16 cellular contexts compared by ENCODE assay signal in the genomic region with DNA sequence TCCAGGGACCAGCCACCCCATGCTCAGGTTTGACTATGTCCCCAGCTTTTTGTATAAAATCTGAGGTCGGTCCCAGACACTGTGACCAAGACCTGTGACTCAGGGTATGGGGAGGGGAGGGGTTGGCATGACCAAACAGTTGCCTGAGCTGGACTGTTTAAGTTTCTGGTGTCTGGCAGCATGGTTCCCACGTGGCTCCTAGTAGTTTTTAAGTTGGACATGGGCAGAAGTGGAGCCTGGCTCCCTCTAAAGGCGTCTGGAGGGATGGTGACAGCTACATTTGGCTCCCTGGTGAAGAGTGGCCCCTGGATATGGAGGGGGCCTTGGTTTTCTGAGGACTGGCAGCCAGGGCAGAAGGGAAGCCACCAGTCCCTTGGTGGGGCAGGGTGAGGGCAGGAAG. TPM values are rescaled to one million over a fixed set of nuclear protein-coding genes. Genes with fewer than 3 reads are reported as not detected.
DNase-seq lines count a peak whose midpoint lies in the region; ATAC-seq and TF ChIP-seq lines count a peak whose summit lies in the region.
"Had no signal": no experiment of that assay in that cellular context is flagged by ENCODE, and none has a peak within 500 bp of the region (broad histone marks: within the 10 kb centered on the region; RNA-seq: fewer than 3 reads in every experiment).

No MANE protein-coding gene starts in this region.

- H3K9ac ChIP-seq in H9 (ENCODE audit: extremely low read depth, insufficient read length, low read length), result no peak overlapping the region

- no peak overlapping the region for H2AFZ ChIP-seq in H9 (ENCODE audit: low read length)

- no peak overlapping the region for H3K18ac ChIP-seq in H9 (ENCODE audit: insufficient read length, low read depth, low read length)

- H3K4me1 Mint-ChIP-seq in H9, result peaks cover 7 to 9% of the 10 kb centered on the region in 2 experiments

- ATAC-seq in esophagus mucosa (peak; percentile 17), HG03571 (IDR thresholded peaks at IDR 0.05; ENCODE audit: unreplicated experiment) (no peak)
- ATAC-seq: left lung had no signal

- no peak overlapping the region for H3K4me2 ChIP-seq in H9 (ENCODE audit: insufficient read depth, insufficient read length, low read length)

- H3K4ac ChIP-seq in H9 (ENCODE audit: low read depth, low read length), result no peak overlapping the region

- H4K20me1 ChIP-seq in H9 (ENCODE audit: control insufficient read depth, insufficient read depth, insufficient read length), result no peaks in the 10 kb centered on the region

- no peak overlapping the region for H4K8ac ChIP-seq in H9 (replicated peaks; ENCODE audit: insufficient read length, low read depth, low read length)

- H3K23ac ChIP-seq in H9 (ENCODE audit: insufficient read length, low read depth, low read length), result no peak overlapping the region

- H3T11ph ChIP-seq in H9 (ENCODE audit: low read length), result no peak overlapping the region

- no peak overlapping the region for H4K5ac ChIP-seq in H9 (ENCODE audit: insufficient read length, low read depth, low read length)

- no peak overlapping the region for H3K14ac ChIP-seq in H9 (ENCODE audit: insufficient read depth, low read length)

- peak; percentile 37 for DNase-seq in AG20443 (ENCODE audit: low spot score)
- no peak for DNase-seq in H9
- DNase-seq in RKO (ENCODE audit: low spot score), result peak; percentile 49
- no peak for DNase-seq in SKM-1 treated with dmso at 0.1 percent for 144 hours (lab: John Stamatoyannopoulos, UW; ENCODE audit: unreplicated experiment)
- no peak for DNase-seq in head of caudate nucleus
- no peak for DNase-seq in hippocampal formation (lab: John Stamatoyannopoulos, UW)
- DNase-seq: activated effector memory CD4-positive, alpha-beta T cell treated with anti-CD3 and anti-CD28 coated beads, Interleukin-2, amount 50 U/mL, for 16 hours; CD4-positive, alpha-beta T cell; foreskin melanocyte; left lung; NCI-H2227 treated with DMSO at 0.1 percent for 48 hours had no signal

- H3K56ac ChIP-seq in H9 (ENCODE audit: insufficient read length, low read depth, low read length), result no peak overlapping the region

- H3K4me3 Mint-ChIP-seq in H9, result peak overlapping the region in 1 of 2 experiments; percentile 51; a peak in 1 of 5 replicates
- H3K4me3 Mint-ChIP-seq: CD4-positive, alpha-beta T cell; stimulated activated naive CD8-positive, alpha-beta T cell treated with anti-CD3 and anti-CD28 coated beads, Interleukin-15, Interleukin-2, amounts not matched to agents 100 ng/mL and 50 ng/mL, for 24 hours had no signal

- no peaks in the 10 kb centered on the region for H3K9me3 ChIP-seq in H9 (ENCODE audit: control insufficient read depth, low read depth, low read length)
- H3K9me3 ChIP-seq: left lung, SJSA1 had no signal

- H3K27ac ChIP-seq in H9 (ENCODE audit: insufficient read length, low read depth, low read length), result no peak overlapping the region
- H3K27ac ChIP-seq: left lung, SJSA1 had no signal

- no peak overlapping the region for H2BK12ac ChIP-seq in H9 (ENCODE audit: insufficient read length, low read depth, low read length)

- H3K27ac Mint-ChIP-seq in H9, result peak overlapping the region in 1 of 3 experiments; percentile 37; a peak in 1 of 7 replicates
- H3K27ac Mint-ChIP-seq: stimulated activated naive CD8-positive, alpha-beta T cell treated with anti-CD3 and anti-CD28 coated beads, Interleukin-15, Interleukin-2, amounts not matched to agents 100 ng/mL and 50 ng/mL, for 24 hours had no signal

- no peak overlapping the region for H2BK5ac ChIP-seq in H9 (ENCODE audit: insufficient read length, low read length)

- H3K36me3 Mint-ChIP-seq in H9 (ENCODE audit: insufficient read depth in 1 of 3, low read depth in 3 of 3), result peaks cover 28 to 51% (median 44%) of the 10 kb centered on the region in 3 experiments

- peak; percentile 24; the same call in 2 of the 3 replicates for TF ChIP-seq CTCF in H9 (conservative IDR thresholded peaks at IDR 0.05)

- H2BK120ac ChIP-seq in H9 (ENCODE audit: low read depth, low read length, poor library complexity, severe bottlenecking), result no peak overlapping the region

- no CpG with 5 or more reads among the region's 3 CpGs for WGBS in H9 (ENCODE audit: extremely low coverage, insufficient read length, low lambda C conversion rate)

- H3K9me3 Mint-ChIP-seq in H9, result no peaks in the 10 kb centered on the region
- H3K9me3 Mint-ChIP-seq: CD4-positive, alpha-beta T cell; stimulated activated naive CD8-positive, alpha-beta T cell treated with anti-CD3 and anti-CD28 coated beads, Interleukin-15, Interleukin-2, amounts not matched to agents 100 ng/mL and 50 ng/mL, for 24 hours had no signal

- peaks cover 1% of the 10 kb centered on the region; the same call in 1 of the 2 replicates for H3K79me2 ChIP-seq in H9 (ENCODE audit: insufficient read depth, low read length)

- H3K79me1 ChIP-seq in H9 (ENCODE audit: insufficient read depth, low read depth, low read length, poor library complexity, severe bottlenecking), result peaks cover 5% of the 10 kb centered on the region

- H2AK5ac ChIP-seq in H9 (ENCODE audit: insufficient read length, low read length), result no peak overlapping the region

- no peak overlapping the region for H2BK20ac ChIP-seq in H9 (ENCODE audit: low read depth, low read length, poor library complexity, severe bottlenecking)

- H3K27me3 ChIP-seq in H9 (ENCODE audit: insufficient read depth, low read length), result no peaks in the 10 kb centered on the region
- H3K27me3 ChIP-seq: left lung, SJSA1 had no signal

- intact Hi-C loops in head of caudate nucleus (cut with DNase I), result no loop called here

- no peaks in the 10 kb centered on the region for H3K23me2 ChIP-seq in H9 (ENCODE audit: insufficient read length, low read depth, low read length, poor library complexity, severe bottlenecking)

- H4K91ac ChIP-seq in H9 (ENCODE audit: insufficient read length, low read depth, low read length), result no peak overlapping the region

- no peaks in the 10 kb centered on the region for H3K27me3 Mint-ChIP-seq in H9 (ENCODE audit: low read depth)
- H3K27me3 Mint-ChIP-seq: CD4-positive, alpha-beta T cell; stimulated activated naive CD8-positive, alpha-beta T cell treated with anti-CD3 and anti-CD28 coated beads, Interleukin-15, Interleukin-2, amounts not matched to agents 100 ng/mL and 50 ng/mL, for 24 hours had no signal

- H2BK15ac ChIP-seq in H9 (ENCODE audit: low read depth, low read length), result no peak overlapping the region

- no peaks in the 10 kb centered on the region for H3K4me1 ChIP-seq in H9 (ENCODE audit: insufficient read depth, low read length)
- H3K4me1 ChIP-seq: SJSA1 had no signal

RNA-seq across cellular contexts. Expression of a gene that starts 7.9 kb away (rescaled TPM):
- total RNA-seq in H9 (2021) (22.3 and 22.4 TPM in 2 replicates), esophagus mucosa (8.6 TPM)

RNA-seq across cellular contexts. Expression of a gene that starts 8.2 kb away (rescaled TPM):
- total RNA-seq in H9 (2021) (63.3 and 68.7 TPM in 2 replicates), esophagus mucosa (23.8 TPM)

RNA-seq across cellular contexts. Expression of a gene that starts 40.3 kb away (rescaled TPM):
- total RNA-seq in H9 (2021) (41.8 and 42.8 TPM in 2 replicates), esophagus mucosa (67.1 TPM)

RNA-seq across cellular contexts. Expression of a gene that starts 54.6 kb away (rescaled TPM):
- total RNA-seq in H9 (2021), result 0.61 TPM in 1 of 2 replicates, not detected in the other
- total RNA-seq in esophagus mucosa, result 5.3 TPM
- total RNA-seq: CD4-positive, alpha-beta T cell; cerebellum; SJSA1 had no signal

Comparison
In these comparisons a context has a peak if more than half of its experiments do, and no peak if none do; other contexts are left out.
1. DNase-seq: peak in AG20443 (single experiment) and RKO (single experiment); none in H9 (single experiment), SKM-1 treated with dmso at 0.1 percent for 144 hours (single experiment), head of caudate nucleus (0 of 42) and hippocampal formation (0 of 2).